In the genomic region with DNA sequence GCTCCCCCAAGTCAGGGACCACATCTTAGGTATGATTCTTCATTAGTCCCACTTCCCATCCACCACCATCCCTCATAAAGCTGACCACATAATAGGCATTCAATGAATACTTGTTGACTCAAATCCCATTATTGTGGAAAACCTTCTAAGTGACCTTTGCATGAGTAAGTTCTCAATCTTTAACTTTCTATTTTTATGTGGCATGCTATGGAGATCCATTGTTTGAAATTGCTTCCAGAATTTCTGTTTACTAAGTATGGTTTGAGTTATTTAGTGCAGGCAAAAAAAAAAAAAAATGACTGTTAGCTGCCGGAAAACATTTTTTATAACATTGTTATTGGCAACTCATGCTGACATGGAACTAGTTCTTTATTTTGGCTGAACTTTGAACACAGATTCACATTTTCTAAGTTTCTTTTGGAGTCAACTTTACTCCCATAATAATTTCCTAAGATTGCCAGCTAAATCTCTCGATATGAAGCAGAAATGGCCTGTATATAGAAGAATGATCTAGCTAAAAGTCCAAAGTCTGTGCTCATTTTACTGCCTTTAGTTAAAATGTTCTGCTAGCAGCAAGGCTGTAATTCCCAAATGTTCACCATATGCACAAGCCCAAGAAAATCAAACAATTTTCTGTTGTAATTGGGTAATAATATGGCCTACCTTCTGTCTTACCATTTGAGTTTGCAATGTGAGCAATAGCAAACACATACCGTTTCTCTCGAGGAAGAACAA, we compare ENCODE assay signal across 18 cellular contexts.
DNase-seq lines count a peak whose midpoint lies in the region; ATAC-seq and TF ChIP-seq lines count a peak whose summit lies in the region.
"Had no signal": no experiment of that assay in that cellular context is flagged by ENCODE, and none has a peak within 500 bp of the region (broad histone marks: within the 10 kb centered on the region; RNA-seq: fewer than 3 reads in every experiment).

No MANE protein-coding gene starts in this region.

- peaks cover 12% of the 10 kb centered on the region for H3K4me1 ChIP-seq in SJSA1 (replicated peaks)
- H3K4me1 ChIP-seq: parathyroid adenoma, upper lobe of right lung had no signal

- peak overlapping the region; percentile 12; the same call in 1 of the 2 replicates for H3K27ac ChIP-seq in SJSA1
- H3K27ac ChIP-seq: parathyroid adenoma, PC-9, upper lobe of right lung had no signal

- peaks cover 4% of the 10 kb centered on the region for H3K36me3 Mint-ChIP-seq in natural killer cell

- H3K9me3 Mint-ChIP-seq in natural killer cell: no peaks in the 10 kb centered on the region
- H3K9me3 Mint-ChIP-seq: CD4-positive, alpha-beta T cell had no signal

- intact Hi-C loops in natural killer cell (cut with micrococcal nuclease): no loop called here

- no peak overlapping the region for H3K27ac Mint-ChIP-seq in natural killer cell
- H3K27ac Mint-ChIP-seq: CD4-positive, alpha-beta T cell; mesothelial cell of epicardium had no signal

- H3K4me3 ChIP-seq in SJSA1 (no peak overlapping the region), skeletal muscle cell (ENCODE audit: low read depth, low read length) (no peak overlapping the region)
- H3K4me3 ChIP-seq: PC-9, upper lobe of right lung had no signal

- H3K4me3 Mint-ChIP-seq in natural killer cell: no peak overlapping the region
- H3K4me3 Mint-ChIP-seq: CD4-positive, alpha-beta T cell; mesothelial cell of epicardium had no signal

- TF ChIP-seq CTCF in natural killer cell (IDR thresholded peaks at IDR 0.05): no peak

- ATAC-seq in GM18502 (IDR thresholded peaks at IDR 0.05; ENCODE audit: poor library complexity, unreplicated experiment) (no peak), natural killer cell (no peak)
- ATAC-seq: upper lobe of right lung had no signal

- peaks cover 0 to 8% of the 10 kb centered on the region in 2 donors for H3K27me3 Mint-ChIP-seq in natural killer cell (ENCODE audit: low read depth in 2 of 2)

- no peaks in the 10 kb centered on the region for H3K9me3 ChIP-seq in SJSA1 (replicated peaks)

- DNase-seq in GM03348 (ENCODE audit: low spot score) (peak; percentile 57), SJSA1 (ENCODE audit: low read depth in 1 of 2, low spot score in 2 of 2) (peak in 1 of 2 experiments; percentile 70), fibroblast of peridontal ligament (ENCODE audit: extremely low read depth) (peak; percentile 95), skeletal muscle cell (ENCODE audit: low read depth) (peak; percentile 55), natural killer cell (no peak), NCI-H2029 (lab: John Stamatoyannopoulos, UW) (no peak)
- DNase-seq in activated T-cell treated with anti-CD3 and anti-CD28 coated beads, Interleukin-2, amount 50 U/mL, for 1 hour: no peak
- DNase-seq: activated CD4-positive, alpha-beta T cell treated with anti-CD3 and anti-CD28 coated beads for 1 hour; CD4-positive, alpha-beta T cell; cortex of kidney; GOT3; NCI-H187; NCI-H524; PC-9; upper lobe of right lung had no signal

- no peaks in the 10 kb centered on the region for H3K27me3 ChIP-seq in SJSA1 (replicated peaks)
- H3K27me3 ChIP-seq: upper lobe of right lung had no signal

- no peaks in the 10 kb centered on the region for H3K36me3 ChIP-seq in SJSA1
- H3K36me3 ChIP-seq: upper lobe of right lung had no signal

- H3K4me1 Mint-ChIP-seq in natural killer cell: peaks cover 11 to 14% of the 10 kb centered on the region in 2 donors
- H3K4me1 Mint-ChIP-seq: mesothelial cell of epicardium had no signal

Comparison
In these comparisons a context has a peak if more than half of its experiments do, and no peak if none do; other contexts are left out.
1. DNase-seq: peak in GM03348 (single experiment), fibroblast of peridontal ligament (single experiment) and skeletal muscle cell (single experiment); none in natural killer cell (single experiment), NCI-H2029 (single experiment) and activated T-cell treated with anti-CD3 and anti-CD28 coated beads, Interleukin-2, amount 50 U/mL, for 1 hour (single experiment).